ENCODE assay signal across 9 cellular contexts in the genomic region with DNA sequence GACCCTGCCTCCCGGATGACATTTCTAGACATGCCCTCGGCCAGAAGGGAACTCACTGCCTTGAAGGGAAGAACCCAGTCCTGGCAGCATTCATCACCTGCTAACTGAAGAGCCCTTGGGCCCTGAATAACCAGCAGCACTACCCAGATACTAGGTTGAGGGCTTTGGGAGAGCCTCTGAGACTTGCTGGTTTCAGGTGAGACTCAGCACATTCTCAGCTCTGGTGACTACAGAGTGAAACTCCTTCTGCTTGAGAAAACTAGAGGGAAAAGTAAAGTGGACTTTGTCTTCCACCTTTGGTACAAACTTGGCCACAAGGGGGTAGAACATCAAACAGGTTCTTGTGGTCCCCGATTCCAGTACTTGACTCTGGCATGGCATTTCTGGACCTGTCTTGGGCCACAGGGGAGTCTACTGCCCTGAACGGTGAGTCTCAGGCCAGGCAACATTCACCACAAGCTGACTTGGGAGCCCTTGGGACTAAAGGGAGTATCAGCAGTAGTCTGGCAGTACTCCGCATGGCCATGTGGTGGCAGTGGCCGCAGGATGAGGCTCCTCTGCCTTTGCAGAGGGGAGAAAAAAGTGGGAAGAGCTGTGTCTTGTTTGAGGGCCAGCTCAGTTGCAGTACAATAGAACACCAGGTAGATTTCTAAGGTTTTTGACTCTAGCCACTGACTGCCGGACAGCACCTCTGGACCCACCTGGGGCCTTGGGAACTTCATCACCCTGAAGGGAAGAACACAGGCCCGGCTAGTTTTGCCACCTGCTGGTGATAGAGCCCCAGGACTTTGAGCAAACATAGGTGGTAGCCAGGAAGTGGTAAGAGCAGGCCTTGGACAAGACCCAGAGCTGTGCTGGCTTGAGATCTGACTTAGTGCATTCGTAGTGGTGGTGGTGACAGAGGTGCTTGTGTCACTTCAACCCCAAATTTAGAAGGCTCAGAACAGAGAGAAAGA.
DNase-seq lines count a peak whose midpoint lies in the region; ATAC-seq, FAIRE-seq and TF ChIP-seq lines count a peak whose summit lies in the region.
"Had no signal": no experiment of that assay in that cellular context is flagged by ENCODE, and none has a peak within 500 bp of the region (broad histone marks: within the 10 kb centered on the region; RNA-seq: fewer than 3 reads in every experiment).

No MANE protein-coding gene starts in this region.

- no peak overlapping the region for H3K9ac ChIP-seq in H1 (replicated peaks in 1 of 4; ENCODE audit: extremely low read depth in 1 of 4, low read depth in 3 of 4, low read length in 3 of 4)

- no peak overlapping the region for H2BK20ac ChIP-seq in H1 (ENCODE audit: low read length)

- no peak overlapping the region for H3K4me3 ChIP-seq in H1 (ENCODE audit: extremely low read depth in 1 of 4, insufficient read depth in 2 of 4, low read depth in 3 of 4, low read length in 4 of 4)
- no peak overlapping the region for H3K4me3 ChIP-seq in gastrocnemius medialis
- H3K4me3 ChIP-seq: SK-N-MC had no signal

- no peak overlapping the region for H4K91ac ChIP-seq in H1 (replicated peaks; ENCODE audit: insufficient read length, low read length)

- no peaks in the 10 kb centered on the region for H3K79me2 ChIP-seq in H1 (ENCODE audit: control insufficient read depth in 1 of 2, insufficient read depth in 2 of 2, low read length in 2 of 2)

- no peaks in the 10 kb centered on the region for H3K79me1 ChIP-seq in H1 (ENCODE audit: low read depth, low read length)

- no peak overlapping the region for H3K4ac ChIP-seq in H1 (replicated peaks; ENCODE audit: insufficient read length, low read depth, low read length)

- no peak overlapping the region for H3K4me3 Mint-ChIP-seq in activated naive CD4-positive, alpha-beta T cell treated with anti-CD3 and anti-CD28 coated beads for 36 hours

- FAIRE-seq in H1 (lab: Jason Lieb, UNC) (peak; percentile 95), frontal cortex (lab: Jason Lieb, UNC) (no peak)

- no peaks in the 10 kb centered on the region for H3K9me3 ChIP-seq in H1 (ENCODE audit: insufficient read depth in 2 of 2, low read depth in 1 of 2, low read length in 1 of 2)
- no peaks in the 10 kb centered on the region for H3K9me3 ChIP-seq in gastrocnemius medialis

- no peaks in the 10 kb centered on the region for H3K36me3 Mint-ChIP-seq in activated naive CD4-positive, alpha-beta T cell treated with anti-CD3 and anti-CD28 coated beads for 36 hours (ENCODE audit: low read depth)

- ATAC-seq in gastrocnemius medialis (no peak), HG03097 (IDR thresholded peaks at IDR 0.05; ENCODE audit: low FRiP score, unreplicated experiment) (no peak)

- intact Hi-C loops in activated naive CD4-positive, alpha-beta T cell treated with anti-CD3 and anti-CD28 coated beads for 36 hours (cut with micrococcal nuclease) = no loop called here
- intact Hi-C loops in gastrocnemius medialis (cut with DNase I; ENCODE audit: low total_unique reads) = no loop called here

- no peak overlapping the region for H2BK15ac ChIP-seq in H1 (ENCODE audit: low read length)

- no peak overlapping the region for H3K27ac Mint-ChIP-seq in activated naive CD4-positive, alpha-beta T cell treated with anti-CD3 and anti-CD28 coated beads for 36 hours

- H3K27me3 ChIP-seq in H1 (replicated peaks in 1 of 4; ENCODE audit: control insufficient read depth in 3 of 4, extremely low read depth in 1 of 4, insufficient read depth in 3 of 4, low read length in 3 of 4) (no peaks in the 10 kb centered on the region), gastrocnemius medialis (no peaks in the 10 kb centered on the region)

- CTCF ChIA-PET in activated naive CD4-positive, alpha-beta T cell treated with anti-CD3 and anti-CD28 coated beads for 36 hours (lab: Charles Lee) = interaction anchor here (0.9 kb wide), 1 partner anchor 32 kb away, joined by 3 read pairs; no protein-coding TSS in a partner anchor
- CTCF ChIA-PET in H1 (lab: Charles Lee; ENCODE audit: partially characterized antibody) = interaction anchor here (0.7 to 3.8 kb wide), 17 partner anchors 15 to 785 kb away, joined by 3 to 20 read pairs (median 3); no protein-coding TSS in a partner anchor

- H2BK12ac ChIP-seq in H1 (ENCODE audit: low read depth, low read length) = no peak overlapping the region

- DNase-seq in activated naive CD4-positive, alpha-beta T cell treated with anti-CD3 and anti-CD28 coated beads for 36 hours = peak; percentile 5
- DNase-seq in activated naive CD4-positive, alpha-beta T cell treated with Interleukin-2 at 50 U/mL for 16 hours = no peak
- DNase-seq in NCI-H226 (peak; percentile 5), H1 (ENCODE audit: low read depth in 1 of 2, low spot score in 2 of 2) (peak; percentile 21 to 65), gastrocnemius medialis (no peak), NCI-H2029 treated with DMSO at 0.1 percent for 48 hours (lab: John Stamatoyannopoulos, UW) (no peak), frontal cortex (ENCODE audit: low spot score in 2 of 2) (no peak)

- no peak overlapping the region for H3K56ac ChIP-seq in H1 (replicated peaks; ENCODE audit: insufficient read length, low read depth, low read length)

- no peak overlapping the region for H4K5ac ChIP-seq in H1 (ENCODE audit: insufficient read length, low read depth, low read length)

- H4K8ac ChIP-seq in H1 (ENCODE audit: extremely low read depth, insufficient read depth, low read length) = no peak overlapping the region

- H2BK5ac ChIP-seq in H1 (ENCODE audit: low read depth, low read length) = no peak overlapping the region

- no peak overlapping the region for H3K4me2 ChIP-seq in H1 (ENCODE audit: insufficient read depth in 1 of 2, low read depth in 2 of 2, low read length in 2 of 2)

- H3K14ac ChIP-seq in H1 (ENCODE audit: insufficient read length) = no peak overlapping the region

- no peak overlapping the region for H2AK5ac ChIP-seq in H1 (ENCODE audit: low read depth, low read length)

- no peak overlapping the region for H3K23ac ChIP-seq in H1 (ENCODE audit: insufficient read length)

- H3K23me2 ChIP-seq in H1 (ENCODE audit: low read depth, low read length) = no peaks in the 10 kb centered on the region

- no peak overlapping the region for H2AFZ ChIP-seq in H1 (ENCODE audit: low read length)

- no peak for TF ChIP-seq POLR2A in H1 (IDR thresholded peaks at IDR 0.05; ENCODE audit: control extremely low read depth in 1 of 2, low read depth in 2 of 2, low read length in 2 of 2)
- TF ChIP-seq POLR2A in gastrocnemius medialis (IDR thresholded peaks at IDR 0.05) = no peak

- H3K4me1 ChIP-seq in H1 (replicated peaks in 1 of 4; ENCODE audit: control insufficient read depth in 3 of 4, insufficient read depth in 4 of 4, low read length in 3 of 4) (no peaks in the 10 kb centered on the region), gastrocnemius medialis (no peaks in the 10 kb centered on the region)

- H3K36me3 ChIP-seq in H1 (ENCODE audit: control insufficient read depth in 2 of 4, insufficient read depth in 4 of 4, low read length in 3 of 4) (no peaks in the 10 kb centered on the region), gastrocnemius medialis (no peaks in the 10 kb centered on the region)

- 82% methylated on average over 6 of the region's 9 CpGs; no CpG with 5 or more reads in 1 of the 2 experiments for WGBS in H1 (ENCODE audit: extremely low coverage in 1 of 2, insufficient coverage in 1 of 2, insufficient read length in 1 of 2, insufficient replicate concordance in 2 of 2, low coverage in 1 of 2, low lambda C conversion rate in 2 of 2, missing lambda C conversion rate in 1 of 2), 2 experiments

- no peak for TF ChIP-seq EP300 in H1 (IDR thresholded peaks at IDR 0.05; ENCODE audit: borderline replicate concordance in 1 of 2, low read depth in 2 of 2, low read length in 2 of 2)

- H3K27me3 Mint-ChIP-seq in activated naive CD4-positive, alpha-beta T cell treated with anti-CD3 and anti-CD28 coated beads for 36 hours (ENCODE audit: low read depth) = no peaks in the 10 kb centered on the region

- TF ChIP-seq CTCF in H1 (IDR thresholded peaks at IDR 0.05; ENCODE audit: control extremely low read depth in 1 of 3, insufficient read depth in 1 of 3, low read depth in 1 of 3, low read length in 3 of 3) = peak; percentile 65 to 71 (median 68)
- peak in 3 of 5 experiments; percentile 9 to 27 (median 26) for TF ChIP-seq CTCF in gastrocnemius medialis (IDR thresholded peaks at IDR 0.05 in 4 of 5, conservative IDR thresholded peaks at IDR 0.05 in 1 of 5)

- H3K27ac ChIP-seq in H1 (ENCODE audit: low read depth, low read length) (no peak overlapping the region), gastrocnemius medialis (no peak overlapping the region)
- H3K27ac ChIP-seq: SK-N-MC had no signal

- H4K20me1 ChIP-seq in H1 (replicated peaks in 1 of 2; ENCODE audit: control insufficient read depth in 1 of 2, insufficient read depth in 2 of 2, low read length in 2 of 2) = no peaks in the 10 kb centered on the region

- H3K18ac ChIP-seq in H1 (ENCODE audit: extremely low read depth, low read length) = no peak overlapping the region; the same call in 1 of the 2 replicates

- in situ Hi-C loops in gastrocnemius medialis (cut with MboI; ENCODE audit: low sequenced_read_pairs in 4 of 4) = no loop called here

- H3K9me3 Mint-ChIP-seq in activated naive CD4-positive, alpha-beta T cell treated with anti-CD3 and anti-CD28 coated beads for 36 hours = no peaks in the 10 kb centered on the region

- peak; percentile 50 to 64 for TF ChIP-seq RAD21 in H1 (IDR thresholded peaks at IDR 0.05 in 1 of 2, conservative IDR thresholded peaks at IDR 0.05 in 1 of 2; ENCODE audit: low read depth in 2 of 2, low read length in 2 of 2)

- no peak overlapping the region for H2BK120ac ChIP-seq in H1 (replicated peaks; ENCODE audit: low read depth, low read length)

- POLR2A ChIA-PET in H1 (lab: Charles Lee; ENCODE audit: partially characterized antibody) = no interaction called here

- no peaks in the 10 kb centered on the region for H3K4me1 Mint-ChIP-seq in activated naive CD4-positive, alpha-beta T cell treated with anti-CD3 and anti-CD28 coated beads for 36 hours (ENCODE audit: low read depth)

TF ChIP-seq in H1, 55 proteins besides CTCF, POLR2A, EP300 and RAD21:
- TF ChIP-seq MAFK (IDR thresholded peaks at IDR 0.05; ENCODE audit: low read depth, low read length) (no peak), RBBP5 (IDR thresholded peaks at IDR 0.05; ENCODE audit: borderline replicate concordance, low read depth, low read length) (no peak), YY1 (IDR thresholded peaks at IDR 0.05; ENCODE audit: low read depth, low read length) (no peak), SRF (IDR thresholded peaks at IDR 0.05; ENCODE audit: low read depth, low read length) (no peak), BACH1 (IDR thresholded peaks at IDR 0.05; ENCODE audit: low read length) (no peak), FOSL1 (IDR thresholded peaks at IDR 0.05; ENCODE audit: insufficient read depth, low read depth, low read length) (no peak), NRF1 (IDR thresholded peaks at IDR 0.05; ENCODE audit: low read depth, low read length) (no peak), EZH2 (IDR thresholded peaks at IDR 0.05; ENCODE audit: low read depth, low read length, severe bottlenecking) (no peak)

Comparison
In these comparisons a context has a peak if more than half of its experiments do, and no peak if none do; other contexts are left out.
1. DNase-seq: peak in activated naive CD4-positive, alpha-beta T cell treated with anti-CD3 and anti-CD28 coated beads for 36 hours (single experiment), NCI-H226 (single experiment) and H1 (2 of 2); none in activated naive CD4-positive, alpha-beta T cell treated with Interleukin-2 at 50 U/mL for 16 hours (single experiment), gastrocnemius medialis (0 of 2), NCI-H2029 treated with DMSO at 0.1 percent for 48 hours (single experiment) and frontal cortex (0 of 2).